ENCODE assay signal across 15 cellular contexts in genomic region chr17:77807051-77807745, GRCh38.
DNase-seq lines count a peak whose midpoint lies in the region; ATAC-seq, FAIRE-seq and TF ChIP-seq lines count a peak whose summit lies in the region.
"Had no signal": no experiment of that assay in that cellular context is flagged by ENCODE, and none has a peak within 500 bp of the region (broad histone marks: within the 10 kb centered on the region; RNA-seq: fewer than 3 reads in every experiment).

No MANE protein-coding gene starts in this region.

- H3K4me3 ChIP-seq in kidney (ENCODE audit: low read length in 2 of 2) (no peak overlapping the region), upper lobe of left lung (no peak overlapping the region)
- H3K4me3 ChIP-seq: BLaER1, HAP-1 had no signal

- H3K27me3 Mint-ChIP-seq in IgD-negative memory B cell = peaks cover 10% of the 10 kb centered on the region

- TF ChIP-seq CTCF in kidney (IDR thresholded peaks at IDR 0.05; ENCODE audit: borderline replicate concordance, extremely low read depth, insufficient read depth) (no peak), upper lobe of left lung (IDR thresholded peaks at IDR 0.05) (no peak)

- no peaks in the 10 kb centered on the region for H3K27me3 ChIP-seq in upper lobe of left lung
- H3K27me3 ChIP-seq: BLaER1 had no signal

- H3K27ac Mint-ChIP-seq in IgD-negative memory B cell = peak overlapping the region in 2 of 3 donors; percentile 3 to 48
- H3K27ac Mint-ChIP-seq: CD8-positive, alpha-beta T cell had no signal

- no peak for TF ChIP-seq POLR2A in upper lobe of left lung (IDR thresholded peaks at IDR 0.05)

- no peak overlapping the region for H3K4me3 Mint-ChIP-seq in IgD-negative memory B cell
- H3K4me3 Mint-ChIP-seq: CD8-positive, alpha-beta T cell had no signal

- ATAC-seq in Right ventricle myocardium inferior = no peak
- ATAC-seq in upper lobe of left lung (ENCODE audit: low FRiP score in 2 of 2) = no peak
- ATAC-seq in HG03565 (IDR thresholded peaks at IDR 0.05; ENCODE audit: unreplicated experiment) = no peak
- ATAC-seq in HG03342 (IDR thresholded peaks at IDR 0.05; ENCODE audit: unreplicated experiment) = no peak
- ATAC-seq: CD8-positive, alpha-beta T cell had no signal

- H3K36me3 Mint-ChIP-seq in IgD-negative memory B cell = no peaks in the 10 kb centered on the region
- H3K36me3 Mint-ChIP-seq: CD8-positive, alpha-beta T cell had no signal

- no peaks in the 10 kb centered on the region for H3K4me1 ChIP-seq in kidney (ENCODE audit: control insufficient read depth in 1 of 2, insufficient read depth in 1 of 2, low read depth in 1 of 2, low read length in 2 of 2)
- peaks cover 0 to 12% (median 3%) of the 10 kb centered on the region in 4 donors for H3K4me1 ChIP-seq in upper lobe of left lung

- H3K9me3 Mint-ChIP-seq in IgD-negative memory B cell = no peaks in the 10 kb centered on the region
- H3K9me3 Mint-ChIP-seq: CD8-positive, alpha-beta T cell had no signal

- intact Hi-C loops in cardiac septum (cut with DNase I) = no loop called here
- intact Hi-C loops in Right ventricle myocardium inferior (cut with DNase I) = no loop called here
- intact Hi-C loops in kidney (cut with DNase I) = no loop called here
- intact Hi-C loops in posterior vena cava (cut with DNase I) = no loop called here

- peaks cover 0 to 1% (median 0%) of the 10 kb centered on the region in 3 donors for H3K4me1 Mint-ChIP-seq in IgD-negative memory B cell

- no peak for TF ChIP-seq EP300 in upper lobe of left lung (IDR thresholded peaks at IDR 0.05)

- H3K36me3 ChIP-seq in kidney (ENCODE audit: control insufficient read depth in 1 of 2, insufficient read depth in 2 of 2, low read length in 2 of 2) = no peaks in the 10 kb centered on the region
- H3K36me3 ChIP-seq in upper lobe of left lung = no peaks in the 10 kb centered on the region
- H3K36me3 ChIP-seq: BLaER1, HAP-1 had no signal

- no peak for FAIRE-seq in kidney (lab: Jason Lieb, UNC)

- DNase-seq in cardiac septum (ENCODE audit: low spot score) = peak; percentile 57
- DNase-seq in Right ventricle myocardium inferior (ENCODE audit: missing footprints) = no peak
- DNase-seq in kidney = peak; percentile 32
- DNase-seq in posterior vena cava (ENCODE audit: low spot score) = peak; percentile 66
- no peak for DNase-seq in upper lobe of left lung
- DNase-seq: 8988T; Calu3; CD8-positive, alpha-beta T cell; DMS79 treated with DMSO at 0.1 percent for 48 hours; GF-D8 had no signal

- H3K27ac ChIP-seq in kidney (ENCODE audit: low read depth in 2 of 2, low read length in 2 of 2) (no peak overlapping the region), upper lobe of left lung (no peak overlapping the region)
- H3K27ac ChIP-seq: BLaER1 had no signal

- H3K9ac ChIP-seq in kidney (ENCODE audit: low read length in 2 of 2) = no peak overlapping the region
- H3K9ac ChIP-seq: BLaER1 had no signal

- H3K9me3 ChIP-seq in kidney (ENCODE audit: control insufficient read depth in 1 of 2, low read length in 2 of 2) (no peaks in the 10 kb centered on the region), upper lobe of left lung (no peaks in the 10 kb centered on the region)
- H3K9me3 ChIP-seq: BLaER1, HAP-1 had no signal

- 79 to 88% methylated on average over 8 to 12 of the region's 12 CpGs for WGBS in upper lobe of left lung, 2 donors

Comparison
In these comparisons a context has a peak if more than half of its experiments do, and no peak if none do; other contexts are left out.
1. DNase-seq: peak in cardiac septum (single experiment), kidney (single experiment) and posterior vena cava (single experiment); none in Right ventricle myocardium inferior (single experiment) and upper lobe of left lung (0 of 2).